2 cellular contexts compared by ENCODE assay signal in the genomic region with DNA sequence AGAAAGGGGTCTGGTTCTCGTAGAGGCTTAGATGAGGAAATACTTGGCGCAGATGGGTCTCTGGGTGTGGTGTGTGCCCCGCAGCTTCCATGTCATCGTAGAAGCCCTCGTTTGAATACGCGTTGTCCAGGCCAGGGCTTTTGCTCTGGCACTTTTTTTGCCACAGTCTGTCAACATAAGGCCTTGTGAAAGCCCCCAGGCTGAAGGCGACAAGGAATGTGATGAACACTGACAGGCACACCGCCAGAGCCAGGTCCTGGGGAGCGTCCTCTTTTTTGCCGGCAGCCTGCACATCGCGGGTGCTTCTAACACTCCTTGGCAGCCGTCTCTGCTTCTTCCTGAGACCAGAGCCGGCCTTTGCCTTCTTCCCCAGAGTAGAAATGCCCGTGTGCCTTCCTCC.
TF ChIP-seq lines count a peak whose summit lies in the region.

No MANE protein-coding gene starts in this region.

TF ChIP-seq in IMR-90, 13 proteins besides CTCF, POLR2A, EP300 and RAD21 (continued from another document):
- TF ChIP-seq, protein P1, sequence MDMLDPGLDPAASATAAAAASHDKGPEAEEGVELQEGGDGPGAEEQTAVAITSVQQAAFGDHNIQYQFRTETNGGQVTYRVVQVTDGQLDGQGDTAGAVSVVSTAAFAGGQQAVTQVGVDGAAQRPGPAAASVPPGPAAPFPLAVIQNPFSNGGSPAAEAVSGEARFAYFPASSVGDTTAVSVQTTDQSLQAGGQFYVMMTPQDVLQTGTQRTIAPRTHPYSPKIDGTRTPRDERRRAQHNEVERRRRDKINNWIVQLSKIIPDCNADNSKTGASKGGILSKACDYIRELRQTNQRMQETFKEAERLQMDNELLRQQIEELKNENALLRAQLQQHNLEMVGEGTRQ (IDR thresholded peaks at IDR 0.05; ENCODE audit: low read depth, low read length): no peak
- TF ChIP-seq MXI1 (IDR thresholded peaks at IDR 0.05; ENCODE audit: borderline replicate concordance, low read depth, low read length): no peak
- TF ChIP-seq CEBPB (IDR thresholded peaks at IDR 0.05; ENCODE audit: low read depth, low read length): no peak
- TF ChIP-seq RCOR1 (IDR thresholded peaks at IDR 0.05; ENCODE audit: insufficient replicate concordance, low read length): no peak
- no peak for TF ChIP-seq BHLHE40 (IDR thresholded peaks at IDR 0.05; ENCODE audit: low read depth, low read length)
- TF ChIP-seq, protein P2, sequence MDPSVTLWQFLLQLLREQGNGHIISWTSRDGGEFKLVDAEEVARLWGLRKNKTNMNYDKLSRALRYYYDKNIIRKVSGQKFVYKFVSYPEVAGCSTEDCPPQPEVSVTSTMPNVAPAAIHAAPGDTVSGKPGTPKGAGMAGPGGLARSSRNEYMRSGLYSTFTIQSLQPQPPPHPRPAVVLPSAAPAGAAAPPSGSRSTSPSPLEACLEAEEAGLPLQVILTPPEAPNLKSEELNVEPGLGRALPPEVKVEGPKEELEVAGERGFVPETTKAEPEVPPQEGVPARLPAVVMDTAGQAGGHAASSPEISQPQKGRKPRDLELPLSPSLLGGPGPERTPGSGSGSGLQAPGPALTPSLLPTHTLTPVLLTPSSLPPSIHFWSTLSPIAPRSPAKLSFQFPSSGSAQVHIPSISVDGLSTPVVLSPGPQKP (IDR thresholded peaks at IDR 0.05; ENCODE audit: borderline replicate concordance, low read depth, low read length): no peak
- no peak for TF ChIP-seq MAZ (IDR thresholded peaks at IDR 0.05; ENCODE audit: borderline replicate concordance, low read depth, low read length)
- no peak for TF ChIP-seq SMC3 (IDR thresholded peaks at IDR 0.05; ENCODE audit: low read depth, low read length)
TF ChIP-seq in IMR-90: peak in this region for 0.

TF ChIP-seq in WTC11, 78 proteins besides CTCF, POLR2A, EP300 and RAD21:
- TF ChIP-seq, protein P3, sequence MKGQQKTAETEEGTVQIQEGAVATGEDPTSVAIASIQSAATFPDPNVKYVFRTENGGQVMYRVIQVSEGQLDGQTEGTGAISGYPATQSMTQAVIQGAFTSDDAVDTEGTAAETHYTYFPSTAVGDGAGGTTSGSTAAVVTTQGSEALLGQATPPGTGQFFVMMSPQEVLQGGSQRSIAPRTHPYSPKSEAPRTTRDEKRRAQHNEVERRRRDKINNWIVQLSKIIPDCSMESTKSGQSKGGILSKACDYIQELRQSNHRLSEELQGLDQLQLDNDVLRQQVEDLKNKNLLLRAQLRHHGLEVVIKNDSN (CRISPR knock-in tag; IDR thresholded peaks at IDR 0.05): no peak
- TF ChIP-seq NFYB (CRISPR knock-in tag; conservative IDR thresholded peaks at IDR 0.05; ENCODE audit: low read depth) (no peak), MYBL2 (CRISPR knock-in tag; IDR thresholded peaks at IDR 0.05) (no peak), ZNF423 (CRISPR knock-in tag; IDR thresholded peaks at IDR 0.05) (no peak), ELF4 (CRISPR knock-in tag; IDR thresholded peaks at IDR 0.05; ENCODE audit: low read depth) (no peak), CREB1 (CRISPR knock-in tag; IDR thresholded peaks at IDR 0.05) (no peak), JUN (CRISPR knock-in tag; IDR thresholded peaks at IDR 0.05) (no peak)
- TF ChIP-seq, protein P4, sequence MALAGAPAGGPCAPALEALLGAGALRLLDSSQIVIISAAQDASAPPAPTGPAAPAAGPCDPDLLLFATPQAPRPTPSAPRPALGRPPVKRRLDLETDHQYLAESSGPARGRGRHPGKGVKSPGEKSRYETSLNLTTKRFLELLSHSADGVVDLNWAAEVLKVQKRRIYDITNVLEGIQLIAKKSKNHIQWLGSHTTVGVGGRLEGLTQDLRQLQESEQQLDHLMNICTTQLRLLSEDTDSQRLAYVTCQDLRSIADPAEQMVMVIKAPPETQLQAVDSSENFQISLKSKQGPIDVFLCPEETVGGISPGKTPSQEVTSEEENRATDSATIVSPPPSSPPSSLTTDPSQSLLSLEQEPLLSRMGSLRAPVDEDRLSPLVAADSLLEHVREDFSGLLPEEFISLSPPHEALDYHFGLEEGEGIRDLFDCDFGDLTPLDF (CRISPR knock-in tag; IDR thresholded peaks at IDR 0.05): no peak
- TF ChIP-seq, protein P5, sequence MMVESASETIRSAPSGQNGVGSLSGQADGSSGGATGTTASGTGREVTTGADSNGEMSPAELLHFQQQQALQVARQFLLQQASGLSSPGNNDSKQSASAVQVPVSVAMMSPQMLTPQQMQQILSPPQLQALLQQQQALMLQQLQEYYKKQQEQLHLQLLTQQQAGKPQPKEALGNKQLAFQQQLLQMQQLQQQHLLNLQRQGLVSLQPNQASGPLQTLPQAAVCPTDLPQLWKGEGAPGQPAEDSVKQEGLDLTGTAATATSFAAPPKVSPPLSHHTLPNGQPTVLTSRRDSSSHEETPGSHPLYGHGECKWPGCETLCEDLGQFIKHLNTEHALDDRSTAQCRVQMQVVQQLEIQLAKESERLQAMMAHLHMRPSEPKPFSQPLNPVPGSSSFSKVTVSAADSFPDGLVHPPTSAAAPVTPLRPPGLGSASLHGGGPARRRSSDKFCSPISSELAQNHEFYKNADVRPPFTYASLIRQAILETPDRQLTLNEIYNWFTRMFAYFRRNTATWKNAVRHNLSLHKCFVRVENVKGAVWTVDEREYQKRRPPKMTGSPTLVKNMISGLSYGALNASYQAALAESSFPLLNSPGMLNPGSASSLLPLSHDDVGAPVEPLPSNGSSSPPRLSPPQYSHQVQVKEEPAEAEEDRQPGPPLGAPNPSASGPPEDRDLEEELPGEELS (CRISPR knock-in tag; IDR thresholded peaks at IDR 0.05): no peak
- TF ChIP-seq, protein P6, sequence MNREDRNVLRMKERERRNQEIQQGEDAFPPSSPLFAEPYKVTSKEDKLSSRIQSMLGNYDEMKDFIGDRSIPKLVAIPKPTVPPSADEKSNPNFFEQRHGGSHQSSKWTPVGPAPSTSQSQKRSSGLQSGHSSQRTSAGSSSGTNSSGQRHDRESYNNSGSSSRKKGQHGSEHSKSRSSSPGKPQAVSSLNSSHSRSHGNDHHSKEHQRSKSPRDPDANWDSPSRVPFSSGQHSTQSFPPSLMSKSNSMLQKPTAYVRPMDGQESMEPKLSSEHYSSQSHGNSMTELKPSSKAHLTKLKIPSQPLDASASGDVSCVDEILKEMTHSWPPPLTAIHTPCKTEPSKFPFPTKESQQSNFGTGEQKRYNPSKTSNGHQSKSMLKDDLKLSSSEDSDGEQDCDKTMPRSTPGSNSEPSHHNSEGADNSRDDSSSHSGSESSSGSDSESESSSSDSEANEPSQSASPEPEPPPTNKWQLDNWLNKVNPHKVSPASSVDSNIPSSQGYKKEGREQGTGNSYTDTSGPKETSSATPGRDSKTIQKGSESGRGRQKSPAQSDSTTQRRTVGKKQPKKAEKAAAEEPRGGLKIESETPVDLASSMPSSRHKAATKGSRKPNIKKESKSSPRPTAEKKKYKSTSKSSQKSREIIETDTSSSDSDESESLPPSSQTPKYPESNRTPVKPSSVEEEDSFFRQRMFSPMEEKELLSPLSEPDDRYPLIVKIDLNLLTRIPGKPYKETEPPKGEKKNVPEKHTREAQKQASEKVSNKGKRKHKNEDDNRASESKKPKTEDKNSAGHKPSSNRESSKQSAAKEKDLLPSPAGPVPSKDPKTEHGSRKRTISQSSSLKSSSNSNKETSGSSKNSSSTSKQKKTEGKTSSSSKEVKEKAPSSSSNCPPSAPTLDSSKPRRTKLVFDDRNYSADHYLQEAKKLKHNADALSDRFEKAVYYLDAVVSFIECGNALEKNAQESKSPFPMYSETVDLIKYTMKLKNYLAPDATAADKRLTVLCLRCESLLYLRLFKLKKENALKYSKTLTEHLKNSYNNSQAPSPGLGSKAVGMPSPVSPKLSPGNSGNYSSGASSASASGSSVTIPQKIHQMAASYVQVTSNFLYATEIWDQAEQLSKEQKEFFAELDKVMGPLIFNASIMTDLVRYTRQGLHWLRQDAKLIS (CRISPR knock-in tag; IDR thresholded peaks at IDR 0.05; ENCODE audit: borderline replicate concordance): no peak
- TF ChIP-seq, protein P7, sequence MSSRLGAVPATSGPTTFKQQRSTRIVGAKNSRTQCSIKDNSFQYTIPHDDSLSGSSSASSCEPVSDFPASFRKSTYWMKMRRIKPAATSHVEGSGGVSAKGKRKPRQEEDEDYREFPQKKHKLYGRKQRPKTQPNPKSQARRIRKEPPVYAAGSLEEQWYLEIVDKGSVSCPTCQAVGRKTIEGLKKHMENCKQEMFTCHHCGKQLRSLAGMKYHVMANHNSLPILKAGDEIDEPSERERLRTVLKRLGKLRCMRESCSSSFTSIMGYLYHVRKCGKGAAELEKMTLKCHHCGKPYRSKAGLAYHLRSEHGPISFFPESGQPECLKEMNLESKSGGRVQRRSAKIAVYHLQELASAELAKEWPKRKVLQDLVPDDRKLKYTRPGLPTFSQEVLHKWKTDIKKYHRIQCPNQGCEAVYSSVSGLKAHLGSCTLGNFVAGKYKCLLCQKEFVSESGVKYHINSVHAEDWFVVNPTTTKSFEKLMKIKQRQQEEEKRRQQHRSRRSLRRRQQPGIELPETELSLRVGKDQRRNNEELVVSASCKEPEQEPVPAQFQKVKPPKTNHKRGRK (CRISPR knock-in tag; IDR thresholded peaks at IDR 0.05; ENCODE audit: borderline replicate concordance): no peak
- TF ChIP-seq, protein P8, sequence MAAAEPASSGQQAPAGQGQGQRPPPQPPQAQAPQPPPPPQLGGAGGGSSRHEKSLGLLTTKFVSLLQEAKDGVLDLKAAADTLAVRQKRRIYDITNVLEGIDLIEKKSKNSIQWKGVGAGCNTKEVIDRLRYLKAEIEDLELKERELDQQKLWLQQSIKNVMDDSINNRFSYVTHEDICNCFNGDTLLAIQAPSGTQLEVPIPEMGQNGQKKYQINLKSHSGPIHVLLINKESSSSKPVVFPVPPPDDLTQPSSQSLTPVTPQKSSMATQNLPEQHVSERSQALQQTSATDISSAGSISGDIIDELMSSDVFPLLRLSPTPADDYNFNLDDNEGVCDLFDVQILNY (CRISPR knock-in tag; IDR thresholded peaks at IDR 0.05): no peak
TF ChIP-seq in WTC11: peak in this region for 0.
